Comparison of ENCODE assay signal across 8 cellular contexts in genomic region chr20:44979090-44979621, GRCh38.
DNase-seq lines count a peak whose midpoint lies in the region; ATAC-seq lines count a peak whose summit lies in the region.

No MANE protein-coding gene starts in this region.

- peak; percentile 89 for ATAC-seq in HG03354 (IDR thresholded peaks at IDR 0.05; ENCODE audit: poor library complexity, severe bottlenecking, unreplicated experiment)

- no peak overlapping the region for H3K4me3 ChIP-seq in skin epidermis

- peak overlapping the region in 17 of 21 experiments; percentile 17 to 91 (median 77) for H3K27ac ChIP-seq in skin epidermis

- peak; percentile 59 for DNase-seq in stimulated activated CD4-positive, alpha-beta T cell treated with anti-CD3 and anti-CD28 coated beads, Interleukin-15, amount 100 ng/mL, for 24 hours
- DNase-seq in stimulated activated CD4-positive, alpha-beta T cell treated with anti-CD3 and anti-CD28 coated beads, Interleukin-4, amount 100 ng/mL, for 1 hour: no peak
- DNase-seq in T-helper 9 cell: peak; percentile 51
- DNase-seq in effector CD8-positive, alpha-beta T cell (lab: John Stamatoyannopoulos, UW): peak; percentile 57
- no peak for DNase-seq in cerebellar cortex (ENCODE audit: low spot score)
- no peak for DNase-seq in SHP77 treated with DMSO at 0.1 percent for 48 hours (lab: John Stamatoyannopoulos, UW)

Comparison
In these comparisons a context has a peak if more than half of its experiments do, and no peak if none do; other contexts are left out.
1. DNase-seq: peak in stimulated activated CD4-positive, alpha-beta T cell treated with anti-CD3 and anti-CD28 coated beads, Interleukin-15, amount 100 ng/mL, for 24 hours (single experiment), T-helper 9 cell (single experiment) and effector CD8-positive, alpha-beta T cell (single experiment); none in stimulated activated CD4-positive, alpha-beta T cell treated with anti-CD3 and anti-CD28 coated beads, Interleukin-4, amount 100 ng/mL, for 1 hour (single experiment), cerebellar cortex (single experiment) and SHP77 treated with DMSO at 0.1 percent for 48 hours (single experiment).